8 cellular contexts compared by ENCODE assay signal in genomic region chr6:137095651-137096238, GRCh38. TPM values are rescaled to one million over a fixed set of nuclear protein-coding genes. Genes with fewer than 3 reads are reported as not detected.
DNase-seq lines count a peak whose midpoint lies in the region; ATAC-seq and TF ChIP-seq lines count a peak whose summit lies in the region.
"Had no signal": no experiment of that assay in that cellular context is flagged by ENCODE, and none has a peak within 500 bp of the region (broad histone marks: within the 10 kb centered on the region; RNA-seq: fewer than 3 reads in every experiment).

No MANE protein-coding gene starts in this region.

- ATAC-seq in GM18861 (IDR thresholded peaks at IDR 0.05; ENCODE audit: unreplicated experiment) (peak; percentile 56), GM21528 (IDR thresholded peaks at IDR 0.05; ENCODE audit: low FRiP score, unreplicated experiment) (peak; percentile 71), HG03521 (IDR thresholded peaks at IDR 0.05; ENCODE audit: unreplicated experiment) (peak; percentile 59), lower lobe of right lung (peak; percentile 35 to 60)

- no peak overlapping the region for H3K27ac ChIP-seq in lower lobe of right lung

- no peak for TF ChIP-seq CTCF in lower lobe of right lung (IDR thresholded peaks at IDR 0.05)

- DNase-seq in lower lobe of right lung, result no peak
- no peak for DNase-seq in stimulated activated CD8-positive, alpha-beta memory T cell treated with anti-CD3 and anti-CD28 coated beads, Interleukin-4, amount 100 ng/mL, for 48 hours
- DNase-seq in NCI-H2171 (lab: John Stamatoyannopoulos, UW), result no peak
- no peak for DNase-seq in NCI-H345 treated with DMSO at 0.1 percent for 48 hours (lab: John Stamatoyannopoulos, UW; ENCODE audit: unreplicated experiment)
- DNase-seq: HFFc6 had no signal

- no peaks in the 10 kb centered on the region for H3K36me3 ChIP-seq in lower lobe of right lung

- intact Hi-C loops in lower lobe of right lung (cut with DNase I), result no loop called here

- no peak overlapping the region for H3K4me3 ChIP-seq in lower lobe of right lung

- H3K4me1 ChIP-seq in lower lobe of right lung, result peaks cover 18% of the 10 kb centered on the region

- no peaks in the 10 kb centered on the region for H3K27me3 ChIP-seq in lower lobe of right lung (ENCODE audit: low read depth)

- H3K9me3 ChIP-seq in lower lobe of right lung, result no peaks in the 10 kb centered on the region

RNA-seq across cellular contexts. Expression of gene IL20RA, which starts 51.0 kb away (rescaled TPM):
- total RNA-seq in lower lobe of right lung, result 10.9 TPM
- total RNA-seq: HFFc6 had no signal
